25 cellular contexts compared by ENCODE assay signal in the genomic region with DNA sequence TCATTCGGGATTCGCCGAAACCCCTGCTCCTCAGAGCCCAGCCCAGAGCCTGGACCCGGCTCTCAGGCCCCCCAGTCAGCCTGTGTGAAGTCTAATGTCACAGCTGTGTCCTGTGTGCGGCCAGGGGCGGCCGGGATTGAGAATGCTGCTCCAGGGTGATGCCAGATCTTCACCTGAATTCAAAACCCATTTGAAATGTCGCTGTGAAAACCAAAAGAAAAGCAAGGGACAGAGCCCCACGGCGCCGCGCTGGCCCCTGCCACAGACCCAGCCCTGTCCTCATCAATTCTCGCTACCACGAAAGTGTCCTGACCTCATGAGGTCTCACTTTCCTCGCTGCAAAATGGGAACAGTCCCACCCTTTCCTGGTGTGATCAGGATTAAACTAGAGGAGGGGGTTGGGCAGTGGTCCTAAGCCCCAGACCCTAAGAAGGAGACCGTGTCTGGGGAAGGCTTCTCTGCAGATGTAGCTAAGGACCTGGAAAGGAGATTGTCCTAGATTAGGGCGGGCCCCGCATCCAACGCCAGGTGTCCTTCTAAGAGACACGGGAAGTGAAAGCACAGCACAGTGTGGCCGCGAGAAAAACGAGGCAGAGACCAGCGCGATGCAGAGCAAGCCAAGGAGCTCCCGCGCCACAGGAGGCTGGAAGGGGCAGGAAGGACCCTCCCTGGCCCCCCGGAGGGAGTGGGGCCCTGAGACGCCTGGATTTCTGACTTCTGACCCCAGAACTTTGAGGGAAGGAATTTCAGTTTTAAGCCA. TPM values are rescaled to one million over a fixed set of nuclear protein-coding genes. Genes with fewer than 3 reads are reported as not detected.
DNase-seq lines count a peak whose midpoint lies in the region; ATAC-seq, FAIRE-seq and TF ChIP-seq lines count a peak whose summit lies in the region.
"Had no signal": no experiment of that assay in that cellular context is flagged by ENCODE, and none has a peak within 500 bp of the region (broad histone marks: within the 10 kb centered on the region; RNA-seq: fewer than 3 reads in every experiment).

No MANE protein-coding gene starts in this region.

- H3K27me3 ChIP-seq in PC-9 (ENCODE audit: insufficient read depth, low read depth) (peaks cover 96% of the 10 kb centered on the region), H1 (replicated peaks in 1 of 4; ENCODE audit: control insufficient read depth in 3 of 4, extremely low read depth in 1 of 4, insufficient read depth in 3 of 4, low read length in 3 of 4) (peaks cover 0 to 25% (median 10%) of the 10 kb centered on the region in 4 experiments; a peak in 4 of 7 replicates), parathyroid adenoma (ENCODE audit: control insufficient read depth, insufficient read depth, low read length) (no peaks in the 10 kb centered on the region), testis (no peaks in the 10 kb centered on the region), vagina (no peaks in the 10 kb centered on the region)

- H4K20me1 ChIP-seq in PC-9 (ENCODE audit: insufficient read depth) = 0 out of 2 replicates have a peak, but pooled peaks cover 4% of the 10 kb centered on the region
- no peaks in the 10 kb centered on the region for H4K20me1 ChIP-seq in H1 (replicated peaks in 1 of 2; ENCODE audit: control insufficient read depth in 1 of 2, insufficient read depth in 2 of 2, low read length in 2 of 2)

- no peak for TF ChIP-seq RAD21 in H1 (IDR thresholded peaks at IDR 0.05 in 1 of 2, conservative IDR thresholded peaks at IDR 0.05 in 1 of 2; ENCODE audit: low read depth in 2 of 2, low read length in 2 of 2)

- no peak overlapping the region for H3K14ac ChIP-seq in H1 (ENCODE audit: insufficient read length)

- no peak for TF ChIP-seq POLR2A in H1 (IDR thresholded peaks at IDR 0.05; ENCODE audit: control extremely low read depth in 1 of 2, low read depth in 2 of 2, low read length in 2 of 2)
- no peak for TF ChIP-seq POLR2A in testis (IDR thresholded peaks at IDR 0.05)
- TF ChIP-seq POLR2A in vagina (IDR thresholded peaks at IDR 0.05) = no peak

- H4K8ac ChIP-seq in H1 (ENCODE audit: extremely low read depth, insufficient read depth, low read length) = peak overlapping the region; percentile 9; the same call in 1 of the 2 replicates

- no peak for TF ChIP-seq EP300 in H1 (IDR thresholded peaks at IDR 0.05; ENCODE audit: borderline replicate concordance in 1 of 2, low read depth in 2 of 2, low read length in 2 of 2)

- H3K4me3 ChIP-seq in PC-9 (no peak overlapping the region), H1 (ENCODE audit: extremely low read depth in 1 of 4, insufficient read depth in 2 of 4, low read depth in 3 of 4, low read length in 4 of 4) (no peak overlapping the region), parathyroid adenoma (ENCODE audit: low read depth, low read length) (no peak overlapping the region), testis (peak overlapping the region in 1 of 2 donors; percentile 18), vagina (no peak overlapping the region)
- H3K4me3 ChIP-seq: GM23248 had no signal

- no peak overlapping the region for H3K9ac ChIP-seq in H1 (replicated peaks in 1 of 4; ENCODE audit: extremely low read depth in 1 of 4, low read depth in 3 of 4, low read length in 3 of 4)
- no peak overlapping the region for H3K9ac ChIP-seq in parathyroid adenoma
- H3K9ac ChIP-seq: GM23248, KMS-11 had no signal

- H3F3A ChIP-seq in PC-9 (ENCODE audit: insufficient read depth, low read depth) = no peaks in the 10 kb centered on the region

- H3K23ac ChIP-seq in H1 (ENCODE audit: insufficient read length) = no peak overlapping the region

- BruUV-seq in PC-9 (replicated peaks; lab: Mats Ljungman, UMichigan) = no TSS peak

- H2AFZ ChIP-seq in PC-9 (no peak overlapping the region), H1 (ENCODE audit: low read length) (no peak overlapping the region), parathyroid adenoma (no peak overlapping the region)
- H2AFZ ChIP-seq: GM23248 had no signal

- no peak overlapping the region for H2AK5ac ChIP-seq in H1 (ENCODE audit: low read depth, low read length)

- no peaks in the 10 kb centered on the region; the same call in 1 of the 2 replicates for H3K23me2 ChIP-seq in H1 (ENCODE audit: low read depth, low read length)

- no peak overlapping the region for H3K4ac ChIP-seq in H1 (replicated peaks; ENCODE audit: insufficient read length, low read depth, low read length)

- H3K4me1 ChIP-seq in PC-9 (replicated peaks; ENCODE audit: insufficient read depth) (no peaks in the 10 kb centered on the region), H1 (replicated peaks in 1 of 4; ENCODE audit: control insufficient read depth in 3 of 4, insufficient read depth in 4 of 4, low read length in 3 of 4) (peaks cover 3 to 19% (median 12%) of the 10 kb centered on the region in 4 experiments), parathyroid adenoma (no peaks in the 10 kb centered on the region), testis (no peaks in the 10 kb centered on the region), vagina (no peaks in the 10 kb centered on the region)

- no peak for FAIRE-seq in H1 (lab: Jason Lieb, UNC)
- FAIRE-seq: GM12892, HTR-8/SVneo had no signal

- no peaks in the 10 kb centered on the region for H3K36me3 ChIP-seq in PC-9 (ENCODE audit: low read depth)
- H3K36me3 ChIP-seq in H1 (ENCODE audit: control insufficient read depth in 2 of 4, insufficient read depth in 4 of 4, low read length in 3 of 4) = no peaks in the 10 kb centered on the region
- no peaks in the 10 kb centered on the region for H3K36me3 ChIP-seq in parathyroid adenoma (ENCODE audit: control insufficient read depth, insufficient read depth, low read length)
- no peaks in the 10 kb centered on the region for H3K36me3 ChIP-seq in testis (ENCODE audit: low read depth, missing control alignments)
- no peaks in the 10 kb centered on the region for H3K36me3 ChIP-seq in vagina

- DNase-seq in PC-9 = no peak
- no peak for DNase-seq in H1 (ENCODE audit: low read depth in 1 of 2, low spot score in 2 of 2)
- DNase-seq in testis = no peak
- no peak for DNase-seq in vagina (ENCODE audit: extremely low spot score in 2 of 2)
- DNase-seq in NOMO-1 (lab: John Stamatoyannopoulos, UW; ENCODE audit: unreplicated experiment in 2 of 2) = no peak
- DNase-seq: CD4-positive, CD25-positive, alpha-beta regulatory T cell; COR-L47; DND-41; GM23248; HCEC 1CT; NCI-H1417; NCI-H1694 treated with DMSO at 0.1 percent for 48 hours; NCI-H446; Right ventricle myocardium superior; SW 1271 had no signal

- no peak for ATAC-seq in HG03521 (IDR thresholded peaks at IDR 0.05; ENCODE audit: unreplicated experiment)

- CTCF ChIA-PET in PC-9 (lab: Charles Lee) = no interaction called here
- CTCF ChIA-PET in H1 (lab: Charles Lee; ENCODE audit: partially characterized antibody) = no interaction called here

- H2BK5ac ChIP-seq in H1 (ENCODE audit: low read depth, low read length) = no peak overlapping the region

- no peak overlapping the region for H2BK20ac ChIP-seq in H1 (ENCODE audit: low read length)

- H4K5ac ChIP-seq in H1 (ENCODE audit: insufficient read length, low read depth, low read length) = no peak overlapping the region

- TF ChIP-seq CTCF in LNCAP (IDR thresholded peaks at IDR 0.05) (0 out of 2 replicates have a peak, but pooled peaks have one; percentile 10), PC-9 (conservative IDR thresholded peaks at IDR 0.05) (no peak), H1 (IDR thresholded peaks at IDR 0.05; ENCODE audit: control extremely low read depth in 1 of 3, insufficient read depth in 1 of 3, low read depth in 1 of 3, low read length in 3 of 3) (no peak), parathyroid adenoma (IDR thresholded peaks at IDR 0.05) (no peak), testis (IDR thresholded peaks at IDR 0.05) (no peak), vagina (IDR thresholded peaks at IDR 0.05) (no peak)

- H3K18ac ChIP-seq in H1 (ENCODE audit: extremely low read depth, low read length) = no peak overlapping the region

- H4K91ac ChIP-seq in H1 (replicated peaks; ENCODE audit: insufficient read length, low read length) = no peak overlapping the region

- no peaks in the 10 kb centered on the region for H3K79me1 ChIP-seq in H1 (ENCODE audit: low read depth, low read length)

- no peak overlapping the region for H2BK12ac ChIP-seq in H1 (ENCODE audit: low read depth, low read length)

- H3K79me2 ChIP-seq in PC-9 (ENCODE audit: low read depth) (no peaks in the 10 kb centered on the region), H1 (ENCODE audit: control insufficient read depth in 1 of 2, insufficient read depth in 2 of 2, low read length in 2 of 2) (no peaks in the 10 kb centered on the region), parathyroid adenoma (no peaks in the 10 kb centered on the region)

- intact Hi-C loops in PC-9 (cut with micrococcal nuclease; ENCODE audit: unreplicated experiment) (no loop called here), testis (cut with DNase I; ENCODE audit: low total_unique reads) (no loop called here), vagina (cut with DNase I) (no loop called here)

- H3K9me2 ChIP-seq in PC-9 (ENCODE audit: insufficient read depth) = no peaks in the 10 kb centered on the region

- H3K4me2 ChIP-seq in PC-9 (peak overlapping the region; percentile 53), H1 (ENCODE audit: insufficient read depth in 1 of 2, low read depth in 2 of 2, low read length in 2 of 2) (no peak overlapping the region), parathyroid adenoma (ENCODE audit: low read length) (peak overlapping the region; percentile 6)
- H3K4me2 ChIP-seq: KMS-11 had no signal

- no peak overlapping the region; the same call in 1 of the 2 replicates for H2BK15ac ChIP-seq in H1 (ENCODE audit: low read length)

- POLR2A ChIA-PET in PC-9 (lab: Charles Lee; ENCODE audit: unreplicated experiment) (no interaction called here), H1 (lab: Charles Lee; ENCODE audit: partially characterized antibody) (no interaction called here)

- 83% methylated on average over 28 of the region's 29 CpGs; no CpG with 5 or more reads in 1 of the 2 experiments for WGBS in H1 (ENCODE audit: extremely low coverage in 1 of 2, insufficient coverage in 1 of 2, insufficient read length in 1 of 2, insufficient replicate concordance in 2 of 2, low coverage in 1 of 2, low lambda C conversion rate in 2 of 2, missing lambda C conversion rate in 1 of 2), 2 experiments
- 56 to 59% methylated on average over 19 to 29 of the region's 29 CpGs for WGBS in testis, 2 donors

- no peaks in the 10 kb centered on the region for H3K9me3 ChIP-seq in PC-9 (ENCODE audit: insufficient read depth, low read depth)
- no peaks in the 10 kb centered on the region for H3K9me3 ChIP-seq in H1 (ENCODE audit: insufficient read depth in 2 of 2, low read depth in 1 of 2, low read length in 1 of 2)
- H3K9me3 ChIP-seq in parathyroid adenoma (ENCODE audit: control insufficient read depth, low read length) = no peaks in the 10 kb centered on the region
- H3K9me3 ChIP-seq in testis = no peaks in the 10 kb centered on the region
- H3K9me3 ChIP-seq in vagina = no peaks in the 10 kb centered on the region

- H2BK120ac ChIP-seq in H1 (replicated peaks; ENCODE audit: low read depth, low read length) = no peak overlapping the region

- H3K56ac ChIP-seq in H1 (replicated peaks; ENCODE audit: insufficient read length, low read depth, low read length) = no peak overlapping the region

- H3K27ac ChIP-seq in PC-9 (no peak overlapping the region), H1 (ENCODE audit: low read depth, low read length) (no peak overlapping the region), parathyroid adenoma (no peak overlapping the region), testis (no peak overlapping the region), vagina (no peak overlapping the region)
- H3K27ac ChIP-seq: GM23248, KMS-11 had no signal

RNA-seq across cellular contexts. Expression of gene SPACA7, which starts 34.0 kb away (rescaled TPM):
- total RNA-seq in PC-9 (2021) = not detected in 2 replicates
- total RNA-seq in H1 (2021; fragmentation: NEBNext Ultra II Directional; extraction: Animal tissue kit (Norgen Biotek cat#: 25700)) = not detected in 2 replicates
- polyA plus RNA-seq in H1 (2011; rRNA removed) = not detected in 2 replicates
- not detected for polyA plus RNA-seq in H1 (2011; cell fraction: cytosol; rRNA removed)
- polyA plus RNA-seq in H1 (2011; cell fraction: nucleus; rRNA removed) = not detected
- polyA plus RNA-seq in H1 (2012, experiment 1 of 2) = not detected in 4 replicates
- not detected for polyA plus RNA-seq in H1 (2012, experiment 2 of 2)
- polyA plus RNA-seq in H1 (2013, experiment 1 of 2) = not detected
- not detected for polyA plus RNA-seq in H1 (2013, experiment 2 of 2)
- polyA minus RNA-seq in H1 (2011; rRNA and poly(A)+ RNA removed) = not detected in 2 replicates
- polyA minus RNA-seq in H1 (2011; cell fraction: cytosol; rRNA and poly(A)+ RNA removed) = not detected
- polyA minus RNA-seq in H1 (2011; cell fraction: nucleus; rRNA and poly(A)+ RNA removed) = not detected
- total RNA-seq in testis = 10 to 100 TPM; 27.7 to 63.0 TPM
- 97.6 TPM for polyA plus RNA-seq in testis (ENCODE audit: insufficient read depth, low read depth, low replicate concordance)
- not detected for total RNA-seq in vagina
- total RNA-seq: CD4-positive, CD25-positive, alpha-beta regulatory T cell; G401; GM23248; MCF 10A; Right ventricle myocardium superior; SK-MEL-5 had no signal
- polyA plus RNA-seq: BJ; CD4-positive, CD25-positive, alpha-beta regulatory T cell; GM23248 had no signal

Comparison
In these comparisons a context has a peak if more than half of its experiments do, and no peak if none do; other contexts are left out.
1. H3K4me2 ChIP-seq: peak in PC-9 (single experiment) and parathyroid adenoma (single experiment); none in H1 (0 of 2).
2. RNA of gene SPACA7, which starts 34.0 kb away (total RNA-seq): 27.7 to 63.0 TPM in testis; not detected in PC-9, not detected in H1 and not detected in vagina (single experiment); every median in the first group is over 10 times any median in the second.